ENCODE assay signal across 12 cellular contexts in the genomic region with DNA sequence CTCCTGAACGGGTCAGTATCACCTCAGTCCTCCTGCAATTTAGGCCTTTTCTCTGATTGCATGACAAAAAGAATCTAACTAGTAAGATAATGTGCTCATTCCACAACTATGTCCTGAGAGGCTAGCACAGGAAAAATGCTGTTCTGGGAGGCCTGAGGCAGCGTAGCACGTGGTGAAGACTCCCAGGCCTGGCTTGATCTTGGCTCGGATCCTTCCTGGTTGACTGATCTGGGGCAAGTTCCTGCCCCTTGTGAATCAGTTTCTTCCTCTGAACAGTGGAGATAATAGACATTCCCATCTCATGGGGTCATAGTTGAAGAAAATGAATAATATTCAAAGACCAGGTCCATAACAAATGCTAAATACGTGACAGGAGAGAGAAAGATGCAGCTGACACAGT. TPM values are rescaled to one million over a fixed set of nuclear protein-coding genes. Genes with fewer than 3 reads are reported as not detected.
DNase-seq lines count a peak whose midpoint lies in the region; ATAC-seq, FAIRE-seq and TF ChIP-seq lines count a peak whose summit lies in the region.
"Had no signal": no experiment of that assay in that cellular context is flagged by ENCODE, and none has a peak within 500 bp of the region (broad histone marks: within the 10 kb centered on the region; RNA-seq: fewer than 3 reads in every experiment).

No MANE protein-coding gene starts in this region.

- no peak overlapping the region for H2AFZ ChIP-seq in endothelial cell of umbilical vein (ENCODE audit: low read depth, low read length)

- POLR2A ChIA-PET in endothelial cell of umbilical vein (lab: Charles Lee), result no interaction called here

- DNase-seq in ACHN (peak; percentile 54), M059J (ENCODE audit: low read depth) (peak; percentile 93), endothelial cell of umbilical vein (ENCODE audit: low read depth, low spot score) (peak; percentile 55), mucosa of gallbladder (ENCODE audit: low spot score) (peak; percentile 29), Calu3 (no peak)
- DNase-seq: C1 segment of cervical spinal cord had no signal

- TF ChIP-seq CTCF in endothelial cell of umbilical vein (IDR thresholded peaks at IDR 0.05; ENCODE audit: extremely low read depth in 1 of 2, insufficient read depth in 1 of 2, low read depth in 1 of 2, low read length in 2 of 2) (no peak), Calu3 (IDR thresholded peaks at IDR 0.05; ENCODE audit: unreplicated experiment) (no peak)

- H3K9ac ChIP-seq in endothelial cell of umbilical vein (replicated peaks; ENCODE audit: extremely low read depth, insufficient read depth, low read length), result no peak overlapping the region
- H3K9ac ChIP-seq: KMS-11 had no signal

- H3K9me3 Mint-ChIP-seq in Calu3 (ENCODE audit: low read depth, unreplicated experiment), result no peaks in the 10 kb centered on the region
- H3K9me3 Mint-ChIP-seq: nephron had no signal

- dilution Hi-C loops in endothelial cell of umbilical vein (cut with MboI; ENCODE audit: extremely low pct_ligation_motif_present, low sequenced_read_pairs), result no loop called here

- no peak overlapping the region for H3K4me3 Mint-ChIP-seq in Calu3 (ENCODE audit: low read depth, unreplicated experiment)
- H3K4me3 Mint-ChIP-seq: nephron had no signal

- no peak for ATAC-seq in GM18517 (IDR thresholded peaks at IDR 0.05; ENCODE audit: unreplicated experiment)
- no peak for ATAC-seq in HG03432 (IDR thresholded peaks at IDR 0.05; ENCODE audit: unreplicated experiment)
- no peak for ATAC-seq in GM21447 (IDR thresholded peaks at IDR 0.05; ENCODE audit: unreplicated experiment)
- ATAC-seq: Panc1 had no signal

- FAIRE-seq in endothelial cell of umbilical vein (lab: Jason Lieb, UNC), result peak; percentile 72

- no peaks in the 10 kb centered on the region for H3K9me3 ChIP-seq in endothelial cell of umbilical vein (replicated peaks; ENCODE audit: control insufficient read depth, insufficient read depth, low read length)

- intact Hi-C loops in endothelial cell of umbilical vein (cut with micrococcal nuclease), result no loop called here
- intact Hi-C loops in Calu3 (cut with micrococcal nuclease; ENCODE audit: unreplicated experiment), result no loop called here

- H3K36me3 Mint-ChIP-seq in Calu3 (ENCODE audit: insufficient read depth, unreplicated experiment), result no peaks in the 10 kb centered on the region

- H3K4me1 Mint-ChIP-seq in Calu3 (ENCODE audit: low read depth, unreplicated experiment), result no peaks in the 10 kb centered on the region

- H3K4me2 ChIP-seq in endothelial cell of umbilical vein (ENCODE audit: insufficient read depth, low read length), result no peak overlapping the region
- H3K4me2 ChIP-seq: KMS-11 had no signal

- peaks cover 10% of the 10 kb centered on the region for H3K4me1 ChIP-seq in endothelial cell of umbilical vein (ENCODE audit: control insufficient read depth, extremely low read depth, insufficient read depth, low read length)

- no peak overlapping the region for H3K4me3 ChIP-seq in endothelial cell of umbilical vein (replicated peaks in 1 of 3; ENCODE audit: insufficient read depth in 1 of 3, low read depth in 1 of 3, low read length in 3 of 3)

- no peaks in the 10 kb centered on the region for H3K79me2 ChIP-seq in endothelial cell of umbilical vein (ENCODE audit: control insufficient read depth, insufficient read depth, low read length)

- no peaks in the 10 kb centered on the region for H3K36me3 ChIP-seq in endothelial cell of umbilical vein (ENCODE audit: control insufficient read depth in 2 of 2, extremely low read depth in 1 of 2, insufficient read depth in 2 of 2, low read length in 2 of 2)

- no peaks in the 10 kb centered on the region for H4K20me1 ChIP-seq in endothelial cell of umbilical vein (replicated peaks; ENCODE audit: control insufficient read depth, extremely low read depth, insufficient read depth, low read length)

- no peak overlapping the region for H3K27ac Mint-ChIP-seq in Calu3 (ENCODE audit: unreplicated experiment)

- H3K9me1 ChIP-seq in endothelial cell of umbilical vein (replicated peaks; ENCODE audit: control insufficient read depth, extremely low read depth, insufficient read depth, low read length), result no peaks in the 10 kb centered on the region

- H3K27me3 Mint-ChIP-seq in Calu3 (ENCODE audit: unreplicated experiment), result peaks cover 22% of the 10 kb centered on the region

- CTCF ChIA-PET in endothelial cell of umbilical vein (lab: Charles Lee) (interaction anchor here (0.6 kb wide), 1 partner anchor 66 kb away, joined by 3 read pairs; no protein-coding TSS in a partner anchor), Calu3 (lab: Charles Lee) (no interaction called here)

- H3K27me3 ChIP-seq in endothelial cell of umbilical vein (ENCODE audit: control insufficient read depth in 2 of 2, insufficient read depth in 2 of 2, low read length in 2 of 2), result no peaks in the 10 kb centered on the region

- in situ Hi-C loops in ACHN (cut with HindIII; ENCODE audit: low pct_ligation_motif_present, low pct_unique_long_range_greater_than_20kb, low sequenced_read_pairs), result no loop called here

- no peak for TF ChIP-seq POLR2A in endothelial cell of umbilical vein (IDR thresholded peaks at IDR 0.05; ENCODE audit: low read depth, low read length)

- H3K27ac ChIP-seq in endothelial cell of umbilical vein (ENCODE audit: insufficient read depth, low read depth, low read length), result no peak overlapping the region
- H3K27ac ChIP-seq: KMS-11 had no signal

- BruUV-seq in endothelial cell of umbilical vein (replicated peaks; lab: Mats Ljungman, UMichigan), result no TSS peak
- BruUV-seq in Calu3 (replicated peaks; lab: Mats Ljungman, UMichigan), result no TSS peak

TF ChIP-seq in endothelial cell of umbilical vein, 7 proteins besides CTCF, POLR2A, EP300 and RAD21:
- peak; percentile 61 for TF ChIP-seq GATA2 (IDR thresholded peaks at IDR 0.05; ENCODE audit: insufficient read depth, insufficient read length, low read depth, low read length)
- TF ChIP-seq POLR2AphosphoS5 (IDR thresholded peaks at IDR 0.05; ENCODE audit: insufficient read depth, low read depth, low read length), result peak; percentile 41
- peak; percentile 54 for TF ChIP-seq FOS (IDR thresholded peaks at IDR 0.05; ENCODE audit: borderline replicate concordance, insufficient read depth, low read length)
- TF ChIP-seq MAX (IDR thresholded peaks at IDR 0.05; ENCODE audit: insufficient read depth, insufficient read length), result peak; percentile 43
- TF ChIP-seq EZH2 (IDR thresholded peaks at IDR 0.05; ENCODE audit: borderline replicate concordance, low read depth, low read length, severe bottlenecking), result no peak
- TF ChIP-seq JUN (IDR thresholded peaks at IDR 0.05; ENCODE audit: borderline replicate concordance, insufficient read depth, insufficient read length, low read depth), result no peak
- peak; percentile 62 for TF ChIP-seq MYC (IDR thresholded peaks at IDR 0.05; ENCODE audit: low read depth, low read length)

RNA-seq across cellular contexts. Expression of gene FBLN7, which starts 12.3 kb away (rescaled TPM):
- 3.0 and 3.9 TPM in 2 replicates for total RNA-seq in M059J (2014; rRNA removed; shearing (Covaris generic))
- total RNA-seq in endothelial cell of umbilical vein (2.1 and 3.3 TPM in 2 replicates), mucosa of gallbladder (2.9 TPM), Calu3 (2022) (0.27 and 0.73 TPM in 2 replicates)
- polyA plus RNA-seq in endothelial cell of umbilical vein, result 3.1 and 3.4 TPM in 2 replicates
- 2.9 and 3.8 TPM in 2 replicates for polyA plus RNA-seq in endothelial cell of umbilical vein (2011; cell fraction: cytosol; rRNA removed)
- 2.8 and 3.1 TPM in 2 replicates for polyA plus RNA-seq in endothelial cell of umbilical vein (2011; cell fraction: nucleus; rRNA removed)
- 0.92 and 1.8 TPM in 2 replicates for polyA plus RNA-seq in endothelial cell of umbilical vein (2012)
- 2.4 and 2.8 TPM in 2 replicates for polyA minus RNA-seq in endothelial cell of umbilical vein
- not detected for polyA minus RNA-seq in endothelial cell of umbilical vein (2011; cell fraction: cytosol; rRNA and poly(A)+ RNA removed)
- 2.3 and 2.9 TPM in 2 replicates for polyA minus RNA-seq in endothelial cell of umbilical vein (2011; cell fraction: nucleus; rRNA and poly(A)+ RNA removed)
